Comparison of ENCODE assay signal across 1 cellular context in the genomic region with DNA sequence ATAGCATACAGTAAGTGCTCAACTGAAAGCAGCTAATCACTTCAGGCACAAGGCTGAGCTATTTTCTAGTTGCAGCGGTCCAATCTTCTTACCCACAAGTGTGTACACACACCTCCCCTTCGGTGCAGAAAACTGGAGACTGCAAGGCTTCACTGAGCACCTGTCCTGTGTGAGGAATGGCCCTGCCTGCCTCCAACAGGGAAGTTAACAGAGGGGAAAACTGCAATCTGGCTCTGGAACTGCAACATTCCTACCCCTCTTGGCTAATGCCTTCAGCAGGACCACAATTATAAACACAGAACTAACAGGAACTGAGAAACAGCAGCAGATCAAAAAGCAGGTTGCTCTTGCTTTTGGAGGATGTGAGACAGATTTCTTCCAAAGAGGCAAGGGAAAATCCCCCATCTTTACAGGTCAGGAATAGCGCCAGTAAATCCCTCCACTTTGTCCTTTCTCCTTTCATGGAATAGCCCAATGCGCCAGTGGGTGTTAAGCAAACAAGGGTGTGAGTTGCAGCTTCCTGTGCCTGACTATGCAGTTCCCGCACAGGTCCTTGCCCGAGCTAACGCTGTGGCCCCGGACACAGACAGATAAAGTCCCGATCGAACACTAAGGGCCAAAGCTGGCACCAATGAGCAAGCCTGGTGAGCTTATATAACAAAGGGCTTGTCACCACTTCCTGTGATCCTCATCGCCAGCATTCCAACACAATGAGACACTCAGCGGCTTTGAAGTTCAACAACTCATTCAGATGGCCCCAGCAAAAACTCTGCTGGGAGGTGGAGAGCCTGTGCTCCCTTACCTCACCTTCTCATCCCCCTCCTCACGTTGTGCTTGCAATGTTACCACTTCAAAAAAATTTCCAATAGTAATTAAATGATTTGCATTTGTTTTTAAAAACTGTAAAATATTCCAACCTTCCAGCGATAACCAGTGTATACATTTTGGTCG.
A peak's percentile ranks its signal among the peaks of the same experiment; 100 is the strongest.
TF ChIP-seq lines count a peak whose summit lies in the region.

No MANE protein-coding gene starts in this region.

TF ChIP-seq in HepG2, 621 proteins besides CTCF, POLR2A, EP300 and RAD21 (continued from another document and continues in another):
- TF ChIP-seq DBP (CRISPR knock-in tag; IDR thresholded peaks at IDR 0.05; ENCODE audit: not compliant biosample characterization) = peak; percentile 95
- no peak for TF ChIP-seq ZKSCAN5 (CRISPR knock-in tag; IDR thresholded peaks at IDR 0.05)
- TF ChIP-seq EEA1 (CRISPR knock-in tag; IDR thresholded peaks at IDR 0.05; ENCODE audit: borderline replicate concordance) = no peak
- peak; percentile 99 for TF ChIP-seq TEAD3 (CRISPR knock-in tag; optimal IDR thresholded peaks at IDR 0.05; ENCODE audit: borderline replicate concordance)
- peak; percentile 80 for TF ChIP-seq KDM3A (CRISPR knock-in tag; IDR thresholded peaks at IDR 0.05; ENCODE audit: low read depth)
- TF ChIP-seq ETV6 (CRISPR knock-in tag; conservative IDR thresholded peaks at IDR 0.05) = 0 out of 2 replicates have a peak, but pooled peaks have one; percentile 78
- TF ChIP-seq ZNF850 (CRISPR knock-in tag; conservative IDR thresholded peaks at IDR 0.05) = no peak
- peak; percentile 93 for TF ChIP-seq MEF2D (CRISPR knock-in tag; IDR thresholded peaks at IDR 0.05)
- 0 out of 2 replicates have a peak, but pooled peaks have one; percentile 49 for TF ChIP-seq MAF1 (CRISPR knock-in tag; IDR thresholded peaks at IDR 0.05; ENCODE audit: borderline replicate concordance)
- TF ChIP-seq HDAC1 (CRISPR knock-in tag; IDR thresholded peaks at IDR 0.05) = peak; percentile 92
- peak; percentile 92 for TF ChIP-seq HIVEP1 (CRISPR knock-in tag; IDR thresholded peaks at IDR 0.05)
- TF ChIP-seq, protein P1, sequence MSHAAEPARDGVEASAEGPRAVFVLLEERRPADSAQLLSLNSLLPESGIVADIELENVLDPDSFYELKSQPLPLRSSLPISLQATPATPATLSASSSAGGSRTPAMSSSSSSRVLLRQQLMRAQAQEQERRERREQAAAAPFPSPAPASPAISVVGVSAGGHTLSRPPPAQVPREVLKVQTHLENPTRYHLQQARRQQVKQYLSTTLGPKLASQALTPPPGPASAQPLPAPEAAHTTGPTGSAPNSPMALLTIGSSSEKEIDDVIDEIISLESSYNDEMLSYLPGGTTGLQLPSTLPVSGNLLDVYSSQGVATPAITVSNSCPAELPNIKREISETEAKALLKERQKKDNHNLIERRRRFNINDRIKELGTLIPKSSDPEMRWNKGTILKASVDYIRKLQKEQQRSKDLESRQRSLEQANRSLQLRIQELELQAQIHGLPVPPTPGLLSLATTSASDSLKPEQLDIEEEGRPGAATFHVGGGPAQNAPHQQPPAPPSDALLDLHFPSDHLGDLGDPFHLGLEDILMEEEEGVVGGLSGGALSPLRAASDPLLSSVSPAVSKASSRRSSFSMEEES (CRISPR knock-in tag; IDR thresholded peaks at IDR 0.05) = peak; percentile 76
- TF ChIP-seq ELF3 (CRISPR knock-in tag; IDR thresholded peaks at IDR 0.05) = peak; percentile 93
- peak; percentile 96 for TF ChIP-seq RXRB (CRISPR knock-in tag; IDR thresholded peaks at IDR 0.05; ENCODE audit: borderline replicate concordance)
- no peak for TF ChIP-seq HNRNPLL (IDR thresholded peaks at IDR 0.05; ENCODE audit: low read depth, low read length, poor library complexity, severe bottlenecking)
- TF ChIP-seq MEIS2 (CRISPR knock-in tag; IDR thresholded peaks at IDR 0.05) = peak; percentile 81
- TF ChIP-seq GABPA (IDR thresholded peaks at IDR 0.05; ENCODE audit: low read depth, low read length) = no peak
- peak; percentile 81 for TF ChIP-seq GABPA (CRISPR knock-in tag; IDR thresholded peaks at IDR 0.05; ENCODE audit: low read depth)
- peak; percentile 80; the same call in 1 of the 2 replicates for TF ChIP-seq ZBTB7B (CRISPR knock-in tag; IDR thresholded peaks at IDR 0.05)
- TF ChIP-seq, protein P2, sequence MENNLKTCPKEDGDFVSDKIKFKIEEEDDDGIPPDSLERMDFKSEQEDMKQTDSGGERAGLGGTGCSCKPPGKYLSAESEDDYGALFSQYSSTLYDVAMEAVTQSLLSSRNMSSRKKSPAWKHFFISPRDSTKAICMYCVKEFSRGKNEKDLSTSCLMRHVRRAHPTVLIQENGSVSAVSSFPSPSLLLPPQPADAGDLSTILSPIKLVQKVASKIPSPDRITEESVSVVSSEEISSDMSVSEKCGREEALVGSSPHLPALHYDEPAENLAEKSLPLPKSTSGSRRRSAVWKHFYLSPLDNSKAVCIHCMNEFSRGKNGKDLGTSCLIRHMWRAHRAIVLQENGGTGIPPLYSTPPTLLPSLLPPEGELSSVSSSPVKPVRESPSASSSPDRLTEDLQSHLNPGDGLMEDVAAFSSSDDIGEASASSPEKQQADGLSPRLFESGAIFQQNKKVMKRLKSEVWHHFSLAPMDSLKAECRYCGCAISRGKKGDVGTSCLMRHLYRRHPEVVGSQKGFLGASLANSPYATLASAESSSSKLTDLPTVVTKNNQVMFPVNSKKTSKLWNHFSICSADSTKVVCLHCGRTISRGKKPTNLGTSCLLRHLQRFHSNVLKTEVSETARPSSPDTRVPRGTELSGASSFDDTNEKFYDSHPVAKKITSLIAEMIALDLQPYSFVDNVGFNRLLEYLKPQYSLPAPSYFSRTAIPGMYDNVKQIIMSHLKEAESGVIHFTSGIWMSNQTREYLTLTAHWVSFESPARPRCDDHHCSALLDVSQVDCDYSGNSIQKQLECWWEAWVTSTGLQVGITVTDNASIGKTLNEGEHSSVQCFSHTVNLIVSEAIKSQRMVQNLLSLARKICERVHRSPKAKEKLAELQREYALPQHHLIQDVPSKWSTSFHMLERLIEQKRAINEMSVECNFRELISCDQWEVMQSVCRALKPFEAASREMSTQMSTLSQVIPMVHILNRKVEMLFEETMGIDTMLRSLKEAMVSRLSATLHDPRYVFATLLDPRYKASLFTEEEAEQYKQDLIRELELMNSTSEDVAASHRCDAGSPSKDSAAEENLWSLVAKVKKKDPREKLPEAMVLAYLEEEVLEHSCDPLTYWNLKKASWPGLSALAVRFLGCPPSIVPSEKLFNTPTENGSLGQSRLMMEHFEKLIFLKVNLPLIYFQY (CRISPR knock-in tag; IDR thresholded peaks at IDR 0.05; ENCODE audit: borderline replicate concordance) = peak; percentile 16; the same call in 1 of the 2 replicates
- TF ChIP-seq, protein P3, sequence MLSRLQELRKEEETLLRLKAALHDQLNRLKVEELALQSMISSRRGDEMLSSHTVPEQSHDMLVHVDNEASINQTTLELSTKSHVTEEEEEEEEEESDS (CRISPR knock-in tag; IDR thresholded peaks at IDR 0.05; ENCODE audit: borderline replicate concordance) = no peak
- peak; percentile 88 for TF ChIP-seq ZKSCAN8 (CRISPR knock-in tag; IDR thresholded peaks at IDR 0.05; ENCODE audit: borderline replicate concordance)
- TF ChIP-seq ZFP1 (CRISPR knock-in tag; IDR thresholded peaks at IDR 0.05) = peak; percentile 66; the same call in 1 of the 2 replicates
- TF ChIP-seq ZNF788 (CRISPR knock-in tag; IDR thresholded peaks at IDR 0.05; ENCODE audit: borderline replicate concordance) = peak; percentile 76; the same call in 1 of the 2 replicates
- no peak; the same call in 1 of the 2 replicates for TF ChIP-seq YEATS2 (CRISPR knock-in tag; IDR thresholded peaks at IDR 0.05; ENCODE audit: borderline replicate concordance)
- no peak for TF ChIP-seq ZIK1 (CRISPR knock-in tag; IDR thresholded peaks at IDR 0.05; ENCODE audit: borderline replicate concordance, low read depth)
- peak; percentile 84; the same call in 1 of the 2 replicates for TF ChIP-seq REPIN1 (CRISPR knock-in tag; IDR thresholded peaks at IDR 0.05; ENCODE audit: borderline replicate concordance, low read depth)
- 0 out of 2 replicates have a peak, but pooled peaks have one; percentile 22 for TF ChIP-seq ZNF563 (CRISPR knock-in tag; IDR thresholded peaks at IDR 0.05)
- peak; percentile 43; the same call in 1 of the 2 replicates for TF ChIP-seq ZNF34 (CRISPR knock-in tag; IDR thresholded peaks at IDR 0.05; ENCODE audit: borderline replicate concordance)
- no peak for TF ChIP-seq PRMT3 (CRISPR knock-in tag; IDR thresholded peaks at IDR 0.05; ENCODE audit: borderline replicate concordance, low read depth)
- 0 out of 2 replicates have a peak, but pooled peaks have one; percentile 69 for TF ChIP-seq IRF9 (CRISPR knock-in tag; IDR thresholded peaks at IDR 0.05; ENCODE audit: borderline replicate concordance)
- TF ChIP-seq, protein P4, sequence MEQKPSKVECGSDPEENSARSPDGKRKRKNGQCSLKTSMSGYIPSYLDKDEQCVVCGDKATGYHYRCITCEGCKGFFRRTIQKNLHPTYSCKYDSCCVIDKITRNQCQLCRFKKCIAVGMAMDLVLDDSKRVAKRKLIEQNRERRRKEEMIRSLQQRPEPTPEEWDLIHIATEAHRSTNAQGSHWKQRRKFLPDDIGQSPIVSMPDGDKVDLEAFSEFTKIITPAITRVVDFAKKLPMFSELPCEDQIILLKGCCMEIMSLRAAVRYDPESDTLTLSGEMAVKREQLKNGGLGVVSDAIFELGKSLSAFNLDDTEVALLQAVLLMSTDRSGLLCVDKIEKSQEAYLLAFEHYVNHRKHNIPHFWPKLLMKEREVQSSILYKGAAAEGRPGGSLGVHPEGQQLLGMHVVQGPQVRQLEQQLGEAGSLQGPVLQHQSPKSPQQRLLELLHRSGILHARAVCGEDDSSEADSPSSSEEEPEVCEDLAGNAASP (CRISPR knock-in tag; IDR thresholded peaks at IDR 0.05; ENCODE audit: borderline replicate concordance) = peak; percentile 79; the same call in 1 of the 2 replicates
- TF ChIP-seq, protein P5, sequence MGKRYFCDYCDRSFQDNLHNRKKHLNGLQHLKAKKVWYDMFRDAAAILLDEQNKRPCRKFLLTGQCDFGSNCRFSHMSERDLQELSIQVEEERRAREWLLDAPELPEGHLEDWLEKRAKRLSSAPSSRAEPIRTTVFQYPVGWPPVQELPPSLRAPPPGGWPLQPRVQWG (CRISPR knock-in tag; IDR thresholded peaks at IDR 0.05; ENCODE audit: borderline replicate concordance, low read depth) = no peak
- no peak for TF ChIP-seq FOXP1 (IDR thresholded peaks at IDR 0.05)
- TF ChIP-seq FOXP1 (CRISPR knock-in tag; IDR thresholded peaks at IDR 0.05) = peak; percentile 72
- TF ChIP-seq MED8 (CRISPR knock-in tag; IDR thresholded peaks at IDR 0.05; ENCODE audit: insufficient replicate concordance) = peak; percentile 97
- no peak for TF ChIP-seq BCLAF1 (IDR thresholded peaks at IDR 0.05)
- peak; percentile 73; the same call in 1 of the 2 replicates for TF ChIP-seq ZBTB42 (CRISPR knock-in tag; IDR thresholded peaks at IDR 0.05)
- TF ChIP-seq NFATC3 (CRISPR knock-in tag; IDR thresholded peaks at IDR 0.05) = no peak
- TF ChIP-seq, protein P6, sequence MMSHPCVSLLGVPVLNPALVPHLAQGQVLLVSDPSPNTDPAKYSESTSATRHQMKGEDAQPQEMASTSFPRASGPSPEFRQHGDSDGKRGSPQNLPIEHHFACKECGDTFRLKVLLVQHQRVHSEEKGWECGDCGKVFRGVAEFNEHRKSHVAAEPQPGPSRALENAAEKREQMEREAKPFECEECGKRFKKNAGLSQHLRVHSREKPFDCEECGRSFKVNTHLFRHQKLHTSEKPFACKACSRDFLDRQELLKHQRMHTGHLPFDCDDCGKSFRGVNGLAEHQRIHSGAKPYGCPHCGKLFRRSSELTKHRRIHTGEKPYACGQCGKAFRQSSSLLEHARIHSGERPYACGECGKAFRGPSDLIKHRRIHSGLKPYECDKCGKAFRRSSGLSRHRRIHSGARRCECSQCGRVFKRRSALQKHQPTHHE (CRISPR knock-in tag; IDR thresholded peaks at IDR 0.05; ENCODE audit: borderline replicate concordance) = 0 out of 2 replicates have a peak, but pooled peaks have one; percentile 37
- no peak for TF ChIP-seq SMARCE1 (IDR thresholded peaks at IDR 0.05; ENCODE audit: borderline replicate concordance)
- TF ChIP-seq NFRKB (IDR thresholded peaks at IDR 0.05) = no peak
- no peak for TF ChIP-seq GLI4 (CRISPR knock-in tag; IDR thresholded peaks at IDR 0.05; ENCODE audit: borderline replicate concordance)
- TF ChIP-seq BRCA1 (CRISPR knock-in tag; IDR thresholded peaks at IDR 0.05) = peak; percentile 79; the same call in 1 of the 2 replicates
- TF ChIP-seq E2F5 (CRISPR knock-in tag; conservative IDR thresholded peaks at IDR 0.05) = 0 out of 2 replicates have a peak, but pooled peaks have one; percentile 13
- peak; percentile 59; the same call in 1 of the 2 replicates for TF ChIP-seq KMT2B (CRISPR knock-in tag; IDR thresholded peaks at IDR 0.05)
- TF ChIP-seq MXD4 (CRISPR knock-in tag; IDR thresholded peaks at IDR 0.05) = peak; percentile 48
